In genomic region chr6:90583783-90584481, GRCh38 we compare ENCODE assay signal across 12 cellular contexts. TPM values are rescaled to one million over a fixed set of nuclear protein-coding genes. Genes with fewer than 3 reads are reported as not detected.
DNase-seq lines count a peak whose midpoint lies in the region; ATAC-seq and TF ChIP-seq lines count a peak whose summit lies in the region.
"Had no signal": no experiment of that assay in that cellular context is flagged by ENCODE, and none has a peak within 500 bp of the region (broad histone marks: within the 10 kb centered on the region; RNA-seq: fewer than 3 reads in every experiment).

No MANE protein-coding gene starts in this region.

- peak overlapping the region; percentile 92 for H3K4me3 Mint-ChIP-seq in T-helper 2 cell treated with Interferon-gamma antibody and Interleukin-4, amounts not matched to agents 5 μg/mL and 100 μg/mL, for 36 hours

- H2BK5ac ChIP-seq in trophoblast cell (ENCODE audit: low read depth, low read length, poor library complexity): no peak overlapping the region

- TF ChIP-seq CTCF in mammary epithelial cell (conservative IDR thresholded peaks at IDR 0.05 in 1 of 2, IDR thresholded peaks at IDR 0.05 in 1 of 2; ENCODE audit: extremely low read depth in 1 of 2, insufficient read depth in 1 of 2, low read depth in 1 of 2, low read length in 2 of 2) (no peak), osteoblast (IDR thresholded peaks at IDR 0.05; ENCODE audit: extremely low read depth, low read depth, low read length) (no peak)

- H3K18ac ChIP-seq in trophoblast cell (ENCODE audit: low read length): no peak overlapping the region

- peaks cover 16% of the 10 kb centered on the region for H3K27me3 Mint-ChIP-seq in T-helper 2 cell treated with Interferon-gamma antibody and Interleukin-4, amounts not matched to agents 5 μg/mL and 100 μg/mL, for 36 hours (ENCODE audit: low read depth)

- no peak overlapping the region for H3K4ac ChIP-seq in trophoblast cell (ENCODE audit: low read depth, low read length)

- peaks cover 7% of the 10 kb centered on the region for H3K79me1 ChIP-seq in trophoblast cell (ENCODE audit: low read length)

- no peak overlapping the region for H2BK120ac ChIP-seq in trophoblast cell (ENCODE audit: insufficient read depth, low read length, poor library complexity)

- peak overlapping the region; percentile 95 for H3K9ac ChIP-seq in Karpas-422 (ENCODE audit: low read length)
- no peak overlapping the region for H3K9ac ChIP-seq in mammary epithelial cell (ENCODE audit: insufficient read depth, low read length)
- H3K9ac ChIP-seq in trophoblast cell (ENCODE audit: low read length): no peak overlapping the region

- dilution Hi-C loops in mammary epithelial cell (cut with HindIII; ENCODE audit: low sequenced_read_pairs): no loop called here

- intact Hi-C loops in mammary epithelial cell (cut with micrococcal nuclease): no loop called here

- no peak for ATAC-seq in HG03521 (IDR thresholded peaks at IDR 0.05; ENCODE audit: unreplicated experiment)

- no TSS peak for BruUV-seq in mammary epithelial cell (replicated peaks; lab: Mats Ljungman, UMichigan)

- in situ Hi-C loops in mammary epithelial cell (cut with MboI; ENCODE audit: low sequenced_read_pairs in 2 of 2): no loop called here

- H2AFZ ChIP-seq in Karpas-422 (ENCODE audit: low read length) (no peak overlapping the region), mammary epithelial cell (ENCODE audit: low read depth, low read length) (no peak overlapping the region), osteoblast (ENCODE audit: low read length) (no peak overlapping the region), trophoblast cell (ENCODE audit: insufficient read depth, low read length, poor library complexity) (no peak overlapping the region)

- H3K79me2 ChIP-seq in Karpas-422 (ENCODE audit: low read length) (peaks cover 79% of the 10 kb centered on the region), mammary epithelial cell (ENCODE audit: insufficient read depth, low read length) (peaks cover 78% of the 10 kb centered on the region), osteoblast (ENCODE audit: insufficient read depth, low read length) (peaks cover 78% of the 10 kb centered on the region), trophoblast cell (ENCODE audit: control insufficient read depth, insufficient read depth, low read length, poor library complexity) (peaks cover 5% of the 10 kb centered on the region)

- no peak overlapping the region for H4K12ac ChIP-seq in trophoblast cell (ENCODE audit: low read depth, low read length)

- H3K14ac ChIP-seq in trophoblast cell (ENCODE audit: low read length): no peak overlapping the region

- DNase-seq in T-helper 2 cell treated with Interferon-gamma antibody and Interleukin-4, amounts not matched to agents 5 μg/mL and 100 μg/mL, for 36 hours (ENCODE audit: low spot score): no peak
- DNase-seq in T-helper 2 cell (no peak), Karpas-422 (no peak), mammary epithelial cell (no peak), osteoblast (ENCODE audit: insufficient read length, low spot score, missing footprints) (no peak), superior temporal gyrus (ENCODE audit: extremely low spot score) (no peak), trophoblast cell (no peak)
- DNase-seq: activated CD8-positive, alpha-beta memory T cell treated with anti-CD3 and anti-CD28 coated beads, Interleukin-2, amount 50 U/mL, for 4 hours; NCI-H226; testis had no signal

- no peak overlapping the region for H2BK12ac ChIP-seq in trophoblast cell (ENCODE audit: low read length)

- CTCF ChIA-PET in mammary epithelial cell (lab: Charles Lee; ENCODE audit: low non-redundant PET): no interaction called here

- no peak overlapping the region for H4K91ac ChIP-seq in trophoblast cell (ENCODE audit: low read depth, low read length)

- H3K27ac Mint-ChIP-seq in T-helper 2 cell treated with Interferon-gamma antibody and Interleukin-4, amounts not matched to agents 5 μg/mL and 100 μg/mL, for 36 hours: peak overlapping the region; percentile 47

- H2AK5ac ChIP-seq in trophoblast cell (ENCODE audit: low read length): no peak overlapping the region

- H3K36me3 ChIP-seq in Karpas-422 (ENCODE audit: insufficient read depth, low read length) (peaks cover 8% of the 10 kb centered on the region; the same call in 1 of the 2 replicates), mammary epithelial cell (ENCODE audit: insufficient read depth, low read length) (no peaks in the 10 kb centered on the region), osteoblast (ENCODE audit: insufficient read depth, low read length) (peaks cover 2% of the 10 kb centered on the region), trophoblast cell (ENCODE audit: control insufficient read depth in 1 of 2, insufficient read depth in 2 of 2, low read length in 2 of 2) (no peaks in the 10 kb centered on the region)

- H3K27ac ChIP-seq in Karpas-422 (ENCODE audit: low read length) (peak overlapping the region; percentile 40), mammary epithelial cell (ENCODE audit: insufficient read depth, low read depth, low read length) (no peak overlapping the region), osteoblast (ENCODE audit: low read depth, low read length) (peak overlapping the region; percentile 52), trophoblast cell (ENCODE audit: low read depth, low read length) (no peak overlapping the region)
- H3K27ac ChIP-seq: epithelial cell of prostate, testis had no signal

- peaks cover 3% of the 10 kb centered on the region for H3K36me3 Mint-ChIP-seq in T-helper 2 cell treated with Interferon-gamma antibody and Interleukin-4, amounts not matched to agents 5 μg/mL and 100 μg/mL, for 36 hours (ENCODE audit: low read depth)

- H3K4me1 ChIP-seq in Karpas-422 (ENCODE audit: low read length) (peaks cover 56% of the 10 kb centered on the region), mammary epithelial cell (ENCODE audit: insufficient read depth, low read length) (peaks cover 17% of the 10 kb centered on the region), osteoblast (ENCODE audit: insufficient read depth, low read length) (peaks cover 37% of the 10 kb centered on the region), trophoblast cell (ENCODE audit: control insufficient read depth in 1 of 2, insufficient read depth in 2 of 2, low read length in 2 of 2) (no peaks in the 10 kb centered on the region)

- H3K4me3 ChIP-seq in Karpas-422 (ENCODE audit: low read length) (peak overlapping the region; percentile 99), mammary epithelial cell (replicated peaks in 1 of 3; ENCODE audit: insufficient read depth in 1 of 3, low read depth in 2 of 3, low read length in 3 of 3) (no peak overlapping the region), osteoblast (ENCODE audit: insufficient read depth, low read length) (peak overlapping the region; percentile 96), trophoblast cell (ENCODE audit: low read depth, low read length) (no peak overlapping the region)
- H3K4me3 ChIP-seq: testis had no signal

- H3K27me3 ChIP-seq in Karpas-422 (ENCODE audit: low read length): no peaks in the 10 kb centered on the region
- no peaks in the 10 kb centered on the region for H3K27me3 ChIP-seq in mammary epithelial cell (ENCODE audit: insufficient read depth, low read length)
- H3K27me3 ChIP-seq in osteoblast (ENCODE audit: insufficient read depth, low read length): no peaks in the 10 kb centered on the region
- H3K27me3 ChIP-seq in trophoblast cell (ENCODE audit: insufficient read depth, low read length): no peaks in the 10 kb centered on the region
- H3K27me3 ChIP-seq: testis had no signal

- H3K4me1 Mint-ChIP-seq in T-helper 2 cell treated with Interferon-gamma antibody and Interleukin-4, amounts not matched to agents 5 μg/mL and 100 μg/mL, for 36 hours (ENCODE audit: low read depth): peaks cover 34% of the 10 kb centered on the region

- no peaks in the 10 kb centered on the region for H3K9me3 ChIP-seq in Karpas-422 (ENCODE audit: low read length)
- no peaks in the 10 kb centered on the region for H3K9me3 ChIP-seq in mammary epithelial cell (replicated peaks; ENCODE audit: insufficient read depth, low read length)
- no peaks in the 10 kb centered on the region for H3K9me3 ChIP-seq in osteoblast (ENCODE audit: low read depth, low read length)
- H3K9me3 ChIP-seq in trophoblast cell (ENCODE audit: insufficient read depth, low read depth, low read length): no peaks in the 10 kb centered on the region
- H3K9me3 ChIP-seq: testis had no signal

- no peaks in the 10 kb centered on the region for H3K9me2 ChIP-seq in Karpas-422 (replicated peaks; ENCODE audit: insufficient read depth, low read length)

- H4K20me1 ChIP-seq in Karpas-422 (ENCODE audit: insufficient read depth, low read depth, low read length): peaks cover 19% of the 10 kb centered on the region; the same call in 1 of the 2 replicates
- no peaks in the 10 kb centered on the region for H4K20me1 ChIP-seq in mammary epithelial cell (ENCODE audit: insufficient read depth, low read length)
- peaks cover 49% of the 10 kb centered on the region for H4K20me1 ChIP-seq in osteoblast (ENCODE audit: insufficient read depth, low read length)

- H3K23ac ChIP-seq in trophoblast cell (ENCODE audit: low read length): no peak overlapping the region

- peak overlapping the region; percentile 79 for H3K4me2 ChIP-seq in Karpas-422 (ENCODE audit: low read depth, low read length, poor library complexity, severe bottlenecking)
- peak overlapping the region; percentile 92 for H3K4me2 ChIP-seq in mammary epithelial cell (ENCODE audit: insufficient read depth, low read depth, low read length)
- peak overlapping the region; percentile 93 for H3K4me2 ChIP-seq in osteoblast (ENCODE audit: insufficient read depth, low read length)
- no peak overlapping the region for H3K4me2 ChIP-seq in trophoblast cell (ENCODE audit: low read length)

- H4K8ac ChIP-seq in trophoblast cell (ENCODE audit: low read depth, low read length): no peak overlapping the region

- no peaks in the 10 kb centered on the region for H3K9me3 Mint-ChIP-seq in T-helper 2 cell treated with Interferon-gamma antibody and Interleukin-4, amounts not matched to agents 5 μg/mL and 100 μg/mL, for 36 hours

RNA-seq across cellular contexts. Expression of gene MAP3K7, which starts 2.9 kb away (rescaled TPM):
- total RNA-seq in Karpas-422 (2014; rRNA removed; shearing (Covaris generic); ENCODE audit: low replicate concordance): 55.6 and 91.9 TPM in 2 replicates
- 10 to 100 TPM; 32.3 to 39.7 TPM for total RNA-seq in mammary epithelial cell
- polyA plus RNA-seq in mammary epithelial cell: 20.2 TPM
- polyA minus RNA-seq in mammary epithelial cell: 18.2 TPM
- 38.4 and 39.2 TPM in 2 replicates for total RNA-seq in osteoblast
- polyA plus RNA-seq in trophoblast cell (2013): 24.4 and 24.6 TPM in 2 replicates

Comparison
In these comparisons a context has a peak if more than half of its experiments do, and no peak if none do; other contexts are left out.
1. H3K27ac ChIP-seq: peak in Karpas-422 (single experiment) and osteoblast (single experiment); none in mammary epithelial cell (single experiment) and trophoblast cell (single experiment).
2. H3K4me3 ChIP-seq: peak in Karpas-422 (single experiment) and osteoblast (single experiment); none in mammary epithelial cell (0 of 3) and trophoblast cell (single experiment).